Comparison of ENCODE assay signal across 16 cellular contexts in the genomic region with DNA sequence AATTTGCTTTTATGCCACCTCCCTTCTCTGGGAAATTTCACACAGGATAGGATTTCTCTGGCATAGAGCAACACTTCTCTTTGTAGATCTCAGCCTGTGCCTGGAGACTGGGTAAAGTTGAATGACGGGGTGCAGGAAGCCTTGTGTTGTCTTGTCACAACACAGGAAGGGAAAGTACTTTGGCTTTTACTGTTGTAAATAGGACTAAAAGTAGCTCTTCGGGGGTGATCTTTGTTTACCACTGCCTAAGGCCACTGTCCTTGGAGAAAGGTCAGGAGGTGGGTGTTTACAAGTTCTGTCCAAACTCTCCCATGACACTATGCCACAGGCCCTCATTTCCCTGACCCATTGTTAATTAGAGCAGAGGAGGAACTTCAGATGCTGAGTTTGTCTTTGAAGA.
"Had no signal": no experiment of that assay in that cellular context is flagged by ENCODE, and none has a peak within 500 bp of the region (broad histone marks: within the 10 kb centered on the region; RNA-seq: fewer than 3 reads in every experiment).

No MANE protein-coding gene starts in this region.

- H3K27me3 ChIP-seq: adrenal gland, stomach had no signal

- H3K4me3 ChIP-seq: adrenal gland, lower lobe of right lung, stomach had no signal

- H3K27ac ChIP-seq: lower lobe of right lung, stomach had no signal

- ATAC-seq: activated T-cell treated with anti-CD3 and anti-CD28 coated beads, Interleukin-2, amount 50 U/mL, for 72 hours; left cardiac atrium; lower lobe of right lung; natural killer cell had no signal

- H3K9me3 ChIP-seq: adrenal gland, lower lobe of right lung, stomach had no signal

- H3K36me3 ChIP-seq: adrenal gland, lower lobe of right lung, stomach had no signal

- DNase-seq: activated CD4-positive, alpha-beta T cell treated with anti-CD3 and anti-CD28 coated beads, Interleukin-2, amount 50 U/mL, for 4 hours; activated CD4-positive, CD25-positive, alpha-beta regulatory T cell treated with anti-CD3 and anti-CD28 coated beads, Interleukin-2, amount 50 U/mL, for 72 hours; activated gamma-delta T cell; activated T-cell treated with anti-CD3 and anti-CD28 coated beads, Interleukin-2, amount 50 U/mL, for 72 hours; effector memory CD4-positive, alpha-beta T cell; hippocampal formation; left cardiac atrium; lower lobe of right lung; natural killer cell; occipital lobe; posterior cingulate gyrus; retina; stimulated activated CD4-positive, alpha-beta T cell treated with anti-CD3 and anti-CD28 coated beads, Interleukin-12 subunit alpha, Interleukin-12 subunit beta, amount 100 ng/mL, for 4 hours; stimulated activated CD4-positive, alpha-beta T cell treated with anti-CD3 and anti-CD28 coated beads, Interleukin-2, amount 100 ng/mL, for 24 hours; stomach had no signal
